ENCODE assay signal across 23 cellular contexts in the genomic region with DNA sequence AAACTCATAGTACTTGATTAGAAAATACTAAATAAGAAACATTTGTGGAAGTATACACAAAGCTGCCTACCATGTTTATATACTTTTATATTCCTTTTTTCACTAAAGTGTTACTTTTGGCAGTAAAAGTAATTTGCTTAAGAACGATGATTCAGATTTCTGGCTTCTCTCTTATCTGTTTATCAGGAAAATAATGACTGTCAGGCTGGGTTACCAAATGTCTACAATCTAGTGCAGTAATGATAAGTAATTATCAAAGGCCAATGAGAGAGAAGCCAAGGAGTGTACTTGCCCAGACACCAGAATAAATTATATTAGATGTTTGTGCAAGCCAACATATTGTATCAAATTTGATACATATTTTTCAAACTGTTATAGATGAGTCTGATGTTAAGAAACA.
DNase-seq lines count a peak whose midpoint lies in the region; ATAC-seq and TF ChIP-seq lines count a peak whose summit lies in the region.
"Had no signal": no experiment of that assay in that cellular context is flagged by ENCODE, and none has a peak within 500 bp of the region (broad histone marks: within the 10 kb centered on the region; RNA-seq: fewer than 3 reads in every experiment).

No MANE protein-coding gene starts in this region.

- TF ChIP-seq CTCF in LNCaP clone FGC (IDR thresholded peaks at IDR 0.05; ENCODE audit: control insufficient read depth, extremely low read depth, insufficient read depth): no peak
- no peak for TF ChIP-seq CTCF in fibroblast of villous mesenchyme (IDR thresholded peaks at IDR 0.05; ENCODE audit: insufficient read depth, low read depth, low read length)

- DNase-seq in EH (ENCODE audit: low read depth): peak; percentile 58
- peak; percentile 14 for DNase-seq in LNCaP clone FGC (ENCODE audit: low read depth)
- DNase-seq in astrocyte of the hippocampus (ENCODE audit: low read depth, low spot score): peak; percentile 4
- peak; percentile 39 for DNase-seq in fibroblast of villous mesenchyme (ENCODE audit: low read depth)
- no peak for DNase-seq in NCI-H2227 (lab: John Stamatoyannopoulos, UW; ENCODE audit: unreplicated experiment)
- DNase-seq in cerebellar nuclear complex (lab: John Stamatoyannopoulos, UW): no peak
- DNase-seq: CD4-positive, CD25-positive, alpha-beta regulatory T cell; DMS153; H9; MV-4-11; NCI-H1105; NCI-H1436 treated with DMSO at 0.1 percent for 48 hours; NCI-H187 treated with DMSO at 0.1 percent for 48 hours; NCI-H2171 treated with DMSO at 0.1 percent for 48 hours; NCI-H446; NCI-H524 treated with DMSO at 0.1 percent for 48 hours; NCI-H774; PC-9 had no signal

- ATAC-seq in HG03565 (IDR thresholded peaks at IDR 0.05; ENCODE audit: unreplicated experiment): no peak
- ATAC-seq: GM23338, Right ventricle myocardium inferior had no signal

- H3K4me3 ChIP-seq in LNCaP clone FGC (ENCODE audit: low read depth, low read length) (no peak overlapping the region), fibroblast of villous mesenchyme (ENCODE audit: low read depth, low read length) (no peak overlapping the region)
- H3K4me3 ChIP-seq: BLaER1, GM23338, PC-9, SJSA1 had no signal

Comparison
In these comparisons a context has a peak if more than half of its experiments do, and no peak if none do; other contexts are left out.
1. DNase-seq: peak in EH (single experiment), LNCaP clone FGC (single experiment), astrocyte of the hippocampus (single experiment) and fibroblast of villous mesenchyme (single experiment); none in NCI-H2227 (single experiment) and cerebellar nuclear complex (0 of 2).